ENCODE assay signal across 8 cellular contexts in the genomic region with DNA sequence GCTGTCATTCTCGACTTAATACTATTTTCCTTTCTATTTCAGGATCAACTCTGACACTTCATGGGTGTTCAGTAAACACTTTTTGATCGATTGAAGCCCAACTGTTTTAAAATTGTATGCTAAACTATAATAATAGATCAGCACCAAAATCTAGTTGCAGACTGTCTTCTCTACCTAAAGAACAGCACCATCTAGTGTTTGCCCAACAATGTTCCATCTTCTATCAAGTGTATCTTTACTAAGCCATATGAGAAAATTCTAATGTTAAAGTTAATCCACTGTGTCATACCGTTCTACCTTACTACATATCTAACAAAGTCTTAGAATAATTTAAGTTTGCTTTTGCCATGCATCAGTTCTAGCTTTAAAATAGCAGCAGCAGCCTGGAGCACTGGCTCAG.
DNase-seq lines count a peak whose midpoint lies in the region; ATAC-seq and TF ChIP-seq lines count a peak whose summit lies in the region.

No MANE protein-coding gene starts in this region.

- POLR2A ChIA-PET in WTC11 (lab: Charles Lee) = interaction anchor here (0.7 kb wide), 1 partner anchor 451 kb away, joined by 4 read pairs; no protein-coding TSS in a partner anchor

- H3K9me3 Mint-ChIP-seq in WTC11 = peaks cover 32% of the 10 kb centered on the region

- intact Hi-C loops in body of pancreas (cut with DNase I) = no loop called here
- intact Hi-C loops in posterior cingulate gyrus (cut with DNase I) = loop anchor here (10.0 kb wide), 1 partner anchor 1420 kb away; no protein-coding TSS in a partner anchor

- no peak overlapping the region for H3K4me3 Mint-ChIP-seq in WTC11

- H3K4me1 ChIP-seq in body of pancreas = no peaks in the 10 kb centered on the region

- CTCF ChIA-PET in WTC11 (lab: Charles Lee) = no interaction called here

- no peak overlapping the region for H3K4me3 ChIP-seq in body of pancreas

- H3K27ac Mint-ChIP-seq in WTC11 = no peak overlapping the region

- H3K9me3 ChIP-seq in body of pancreas = no peaks in the 10 kb centered on the region

- H3K27ac ChIP-seq in body of pancreas = no peak overlapping the region

- ATAC-seq in body of pancreas (peak; percentile 53), WTC11 (no peak), GM19455 (IDR thresholded peaks at IDR 0.05; ENCODE audit: unreplicated experiment) (no peak)

- TF ChIP-seq POLR2A in body of pancreas (IDR thresholded peaks at IDR 0.05) = no peak

- peak; percentile 31 to 69 (median 52) for TF ChIP-seq CTCF in body of pancreas (IDR thresholded peaks at IDR 0.05)
- no peak for TF ChIP-seq CTCF in WTC11 (IDR thresholded peaks at IDR 0.05)

- no peaks in the 10 kb centered on the region for H3K27me3 ChIP-seq in body of pancreas

- H3K27me3 Mint-ChIP-seq in WTC11 (ENCODE audit: low read depth) = no peaks in the 10 kb centered on the region

- 0 to 2% methylated on average over 3 of the region's 3 CpGs for WGBS in body of pancreas, 2 donors

- H3K4me1 Mint-ChIP-seq in WTC11 = peaks cover 11% of the 10 kb centered on the region

- H3K36me3 Mint-ChIP-seq in WTC11 = peaks cover 27% of the 10 kb centered on the region

- DNase-seq in NCI-H510A treated with DMSO at 0.1 percent for 48 hours (lab: John Stamatoyannopoulos, UW) (peak; percentile 19), NCI-H510A (lab: John Stamatoyannopoulos, UW) (no peak), NCI-H2029 treated with DMSO at 0.1 percent for 48 hours (lab: John Stamatoyannopoulos, UW) (peak; percentile 26), body of pancreas (peak in 1 of 4 donors; percentile 9), lung microvascular endothelial cell (ENCODE audit: low read depth in 2 of 2) (peak; percentile 60 to 66), WTC11 (ENCODE audit: low spot score) (no peak), posterior cingulate gyrus (no peak)

- H3K36me3 ChIP-seq in body of pancreas (replicated peaks in 1 of 2; ENCODE audit: insufficient read depth in 1 of 2, low read depth in 2 of 2) = no peaks in the 10 kb centered on the region

TF ChIP-seq in WTC11, 78 proteins besides CTCF, POLR2A, EP300 and RAD21:
- TF ChIP-seq FOXJ3 (CRISPR knock-in tag; IDR thresholded peaks at IDR 0.05; ENCODE audit: borderline replicate concordance) = no peak
- TF ChIP-seq GTF2I (CRISPR knock-in tag; conservative IDR thresholded peaks at IDR 0.05) = no peak
- TF ChIP-seq NR3C1 (CRISPR knock-in tag; conservative IDR thresholded peaks at IDR 0.05; ENCODE audit: low read depth) = no peak
- no peak for TF ChIP-seq TP53 (CRISPR knock-in tag; IDR thresholded peaks at IDR 0.05)
- TF ChIP-seq FOXK1 (CRISPR knock-in tag; IDR thresholded peaks at IDR 0.05) = no peak
- no peak for TF ChIP-seq NR1H2 (CRISPR knock-in tag; IDR thresholded peaks at IDR 0.05)
- TF ChIP-seq PREB (CRISPR knock-in tag; IDR thresholded peaks at IDR 0.05; ENCODE audit: borderline replicate concordance) = no peak
- no peak for TF ChIP-seq ELF4 (CRISPR knock-in tag; IDR thresholded peaks at IDR 0.05; ENCODE audit: low read depth)
- TF ChIP-seq MYBL2 (CRISPR knock-in tag; IDR thresholded peaks at IDR 0.05) = no peak
- TF ChIP-seq, protein P1, sequence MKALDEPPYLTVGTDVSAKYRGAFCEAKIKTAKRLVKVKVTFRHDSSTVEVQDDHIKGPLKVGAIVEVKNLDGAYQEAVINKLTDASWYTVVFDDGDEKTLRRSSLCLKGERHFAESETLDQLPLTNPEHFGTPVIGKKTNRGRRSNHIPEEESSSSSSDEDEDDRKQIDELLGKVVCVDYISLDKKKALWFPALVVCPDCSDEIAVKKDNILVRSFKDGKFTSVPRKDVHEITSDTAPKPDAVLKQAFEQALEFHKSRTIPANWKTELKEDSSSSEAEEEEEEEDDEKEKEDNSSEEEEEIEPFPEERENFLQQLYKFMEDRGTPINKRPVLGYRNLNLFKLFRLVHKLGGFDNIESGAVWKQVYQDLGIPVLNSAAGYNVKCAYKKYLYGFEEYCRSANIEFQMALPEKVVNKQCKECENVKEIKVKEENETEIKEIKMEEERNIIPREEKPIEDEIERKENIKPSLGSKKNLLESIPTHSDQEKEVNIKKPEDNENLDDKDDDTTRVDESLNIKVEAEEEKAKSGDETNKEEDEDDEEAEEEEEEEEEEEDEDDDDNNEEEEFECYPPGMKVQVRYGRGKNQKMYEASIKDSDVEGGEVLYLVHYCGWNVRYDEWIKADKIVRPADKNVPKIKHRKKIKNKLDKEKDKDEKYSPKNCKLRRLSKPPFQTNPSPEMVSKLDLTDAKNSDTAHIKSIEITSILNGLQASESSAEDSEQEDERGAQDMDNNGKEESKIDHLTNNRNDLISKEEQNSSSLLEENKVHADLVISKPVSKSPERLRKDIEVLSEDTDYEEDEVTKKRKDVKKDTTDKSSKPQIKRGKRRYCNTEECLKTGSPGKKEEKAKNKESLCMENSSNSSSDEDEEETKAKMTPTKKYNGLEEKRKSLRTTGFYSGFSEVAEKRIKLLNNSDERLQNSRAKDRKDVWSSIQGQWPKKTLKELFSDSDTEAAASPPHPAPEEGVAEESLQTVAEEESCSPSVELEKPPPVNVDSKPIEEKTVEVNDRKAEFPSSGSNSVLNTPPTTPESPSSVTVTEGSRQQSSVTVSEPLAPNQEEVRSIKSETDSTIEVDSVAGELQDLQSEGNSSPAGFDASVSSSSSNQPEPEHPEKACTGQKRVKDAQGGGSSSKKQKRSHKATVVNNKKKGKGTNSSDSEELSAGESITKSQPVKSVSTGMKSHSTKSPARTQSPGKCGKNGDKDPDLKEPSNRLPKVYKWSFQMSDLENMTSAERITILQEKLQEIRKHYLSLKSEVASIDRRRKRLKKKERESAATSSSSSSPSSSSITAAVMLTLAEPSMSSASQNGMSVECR (CRISPR knock-in tag; IDR thresholded peaks at IDR 0.05; ENCODE audit: borderline replicate concordance) = no peak
- no peak for TF ChIP-seq JAZF1 (CRISPR knock-in tag; IDR thresholded peaks at IDR 0.05)
- no peak for TF ChIP-seq TEAD4 (CRISPR knock-in tag; IDR thresholded peaks at IDR 0.05)
- TF ChIP-seq KAT7 (CRISPR knock-in tag; IDR thresholded peaks at IDR 0.05; ENCODE audit: borderline replicate concordance) = no peak
- TF ChIP-seq, protein P2, sequence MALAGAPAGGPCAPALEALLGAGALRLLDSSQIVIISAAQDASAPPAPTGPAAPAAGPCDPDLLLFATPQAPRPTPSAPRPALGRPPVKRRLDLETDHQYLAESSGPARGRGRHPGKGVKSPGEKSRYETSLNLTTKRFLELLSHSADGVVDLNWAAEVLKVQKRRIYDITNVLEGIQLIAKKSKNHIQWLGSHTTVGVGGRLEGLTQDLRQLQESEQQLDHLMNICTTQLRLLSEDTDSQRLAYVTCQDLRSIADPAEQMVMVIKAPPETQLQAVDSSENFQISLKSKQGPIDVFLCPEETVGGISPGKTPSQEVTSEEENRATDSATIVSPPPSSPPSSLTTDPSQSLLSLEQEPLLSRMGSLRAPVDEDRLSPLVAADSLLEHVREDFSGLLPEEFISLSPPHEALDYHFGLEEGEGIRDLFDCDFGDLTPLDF (CRISPR knock-in tag; IDR thresholded peaks at IDR 0.05) = no peak
- no peak for TF ChIP-seq ZNF232 (CRISPR knock-in tag; IDR thresholded peaks at IDR 0.05)
- TF ChIP-seq, protein P3, sequence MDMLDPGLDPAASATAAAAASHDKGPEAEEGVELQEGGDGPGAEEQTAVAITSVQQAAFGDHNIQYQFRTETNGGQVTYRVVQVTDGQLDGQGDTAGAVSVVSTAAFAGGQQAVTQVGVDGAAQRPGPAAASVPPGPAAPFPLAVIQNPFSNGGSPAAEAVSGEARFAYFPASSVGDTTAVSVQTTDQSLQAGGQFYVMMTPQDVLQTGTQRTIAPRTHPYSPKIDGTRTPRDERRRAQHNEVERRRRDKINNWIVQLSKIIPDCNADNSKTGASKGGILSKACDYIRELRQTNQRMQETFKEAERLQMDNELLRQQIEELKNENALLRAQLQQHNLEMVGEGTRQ (CRISPR knock-in tag; IDR thresholded peaks at IDR 0.05) = no peak

Comparison
In these comparisons a context has a peak if more than half of its experiments do, and no peak if none do; other contexts are left out.
1. DNase-seq: peak in NCI-H510A treated with DMSO at 0.1 percent for 48 hours (single experiment), NCI-H2029 treated with DMSO at 0.1 percent for 48 hours (single experiment) and lung microvascular endothelial cell (2 of 2); none in NCI-H510A (single experiment), WTC11 (single experiment) and posterior cingulate gyrus (0 of 10).